ENCODE assay signal across 22 cellular contexts in the genomic region with DNA sequence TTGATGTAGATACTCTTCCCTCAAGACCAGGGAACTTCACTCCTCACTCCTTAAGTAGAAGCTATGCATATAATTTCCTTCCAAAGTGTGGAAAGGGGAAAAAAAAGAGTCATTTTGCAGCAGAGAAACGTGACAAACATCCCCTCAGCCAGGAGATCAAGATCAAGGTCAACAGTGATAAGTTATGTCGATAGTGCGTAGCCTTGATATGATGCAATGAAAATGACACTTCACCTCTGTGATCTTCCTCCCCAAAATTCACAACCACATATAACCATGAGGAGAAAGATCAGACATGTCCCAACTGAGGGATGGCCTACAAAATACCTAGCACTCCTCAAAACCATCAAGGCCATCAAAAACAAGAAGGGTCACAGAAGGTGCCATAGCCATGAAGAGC.
A peak's percentile ranks its signal among the peaks of the same experiment; 100 is the strongest.
DNase-seq lines count a peak whose midpoint lies in the region; ATAC-seq and TF ChIP-seq lines count a peak whose summit lies in the region.
"Had no signal": no experiment of that assay in that cellular context is flagged by ENCODE, and none has a peak within 500 bp of the region (broad histone marks: within the 10 kb centered on the region; RNA-seq: fewer than 3 reads in every experiment).

No MANE protein-coding gene starts in this region.

- dilution Hi-C loops in mammary epithelial cell (cut with HindIII; ENCODE audit: low sequenced_read_pairs): no loop called here

- H4K20me1 ChIP-seq in mammary epithelial cell (ENCODE audit: insufficient read depth, low read length): no peaks in the 10 kb centered on the region
- H4K20me1 ChIP-seq: BLaER1 treated with 17β-estradiol and CSF1 and Interleukin-3, amounts not matched to agents 10 nM and 100 nM had no signal

- peaks cover 1% of the 10 kb centered on the region for H3K9me3 ChIP-seq in RWPE2 (ENCODE audit: severe bottlenecking)
- no peaks in the 10 kb centered on the region for H3K9me3 ChIP-seq in mammary epithelial cell (replicated peaks; ENCODE audit: insufficient read depth, low read length)
- H3K9me3 ChIP-seq in HAP-1: no peaks in the 10 kb centered on the region; the same call in 1 of the 2 replicates
- H3K9me3 ChIP-seq: A549, BE2C had no signal

- H3K27me3 ChIP-seq in RWPE2 (ENCODE audit: insufficient read depth, poor library complexity, severe bottlenecking): no peaks in the 10 kb centered on the region
- no peaks in the 10 kb centered on the region for H3K27me3 ChIP-seq in mammary epithelial cell (ENCODE audit: insufficient read depth, low read length)
- H3K27me3 ChIP-seq in HAP-1 (ENCODE audit: low read depth): no peaks in the 10 kb centered on the region
- H3K27me3 ChIP-seq: BE2C; BLaER1 treated with 17β-estradiol and CSF1 and Interleukin-3, amounts not matched to agents 10 nM and 100 nM had no signal

- intact Hi-C loops in mammary epithelial cell (cut with micrococcal nuclease): no loop called here

- peaks cover 12% of the 10 kb centered on the region for H3K4me1 Mint-ChIP-seq in osteocyte (ENCODE audit: unreplicated experiment)
- H3K4me1 Mint-ChIP-seq in effector memory CD8-positive, alpha-beta T cell (ENCODE audit: low read depth in 2 of 2): no peaks in the 10 kb centered on the region
- H3K4me1 Mint-ChIP-seq: CD14-positive monocyte had no signal

- BruUV-seq in mammary epithelial cell (replicated peaks; lab: Mats Ljungman, UMichigan): no TSS peak

- H3K4me3 Mint-ChIP-seq in osteocyte (ENCODE audit: unreplicated experiment): no peak overlapping the region
- no peak overlapping the region for H3K4me3 Mint-ChIP-seq in effector memory CD8-positive, alpha-beta T cell
- H3K4me3 Mint-ChIP-seq: CD14-positive monocyte; CD4-positive, alpha-beta T cell had no signal

- H2AFZ ChIP-seq in mammary epithelial cell (ENCODE audit: low read depth, low read length): no peak overlapping the region
- H2AFZ ChIP-seq: GM23248 had no signal

- no peak for ATAC-seq in RWPE2 (ENCODE audit: low read depth)
- ATAC-seq in effector memory CD8-positive, alpha-beta T cell (replicated peaks): no peak
- ATAC-seq: A549, GM12878, HCT116 had no signal

- no peaks in the 10 kb centered on the region for H3K9me3 Mint-ChIP-seq in osteocyte (ENCODE audit: unreplicated experiment)
- H3K9me3 Mint-ChIP-seq in effector memory CD8-positive, alpha-beta T cell: peaks cover 1 to 2% of the 10 kb centered on the region in 2 donors

- H3K4me3 ChIP-seq in RWPE2 (ENCODE audit: severe bottlenecking) (no peak overlapping the region), mammary epithelial cell (replicated peaks in 1 of 3; ENCODE audit: insufficient read depth in 1 of 3, low read depth in 2 of 3, low read length in 3 of 3) (no peak overlapping the region), HAP-1 (no peak overlapping the region)
- H3K4me3 ChIP-seq: A549; BLaER1 treated with 17β-estradiol and CSF1 and Interleukin-3, amounts not matched to agents 10 nM and 100 nM; GM12878; GM23248 had no signal

- in situ Hi-C loops in mammary epithelial cell (cut with MboI; ENCODE audit: low sequenced_read_pairs in 2 of 2) (no loop called here), HAP-1 (cut with MboI; ENCODE audit: low sequenced_read_pairs) (no loop called here)

- H3K36me3 Mint-ChIP-seq in osteocyte (ENCODE audit: unreplicated experiment): no peaks in the 10 kb centered on the region
- no peaks in the 10 kb centered on the region for H3K36me3 Mint-ChIP-seq in effector memory CD8-positive, alpha-beta T cell (ENCODE audit: insufficient read depth)

- no peak overlapping the region for H3K9ac ChIP-seq in mammary epithelial cell (ENCODE audit: insufficient read depth, low read length)
- H3K9ac ChIP-seq: BLaER1 treated with 17β-estradiol and CSF1 and Interleukin-3, amounts not matched to agents 10 nM and 100 nM; GM23248 had no signal

- no peak overlapping the region for H3K27ac Mint-ChIP-seq in osteocyte (ENCODE audit: unreplicated experiment)
- no peak overlapping the region for H3K27ac Mint-ChIP-seq in effector memory CD8-positive, alpha-beta T cell
- H3K27ac Mint-ChIP-seq: CD14-positive monocyte; CD4-positive, alpha-beta T cell had no signal

- CTCF ChIA-PET in mammary epithelial cell (lab: Charles Lee; ENCODE audit: low non-redundant PET): no interaction called here

- DNase-seq in RWPE2 (ENCODE audit: low spot score) (no peak), mammary epithelial cell (no peak), osteocyte (ENCODE audit: extremely low spot score, unreplicated experiment) (peak; percentile 25), DMS53 (lab: John Stamatoyannopoulos, UW) (no peak), HAP-1 (ENCODE audit: low spot score in 2 of 2) (no peak)
- no peak for DNase-seq in effector memory CD8-positive, alpha-beta T cell
- DNase-seq: 8988T; ACHN; AML-193; BE2C; Calu3; CD4-positive, alpha-beta T cell; COR-L47; DMS79; GDM1; H7 had no signal

- no peak for TF ChIP-seq CTCF in RWPE2 (IDR thresholded peaks at IDR 0.05; ENCODE audit: poor library complexity, severe bottlenecking)
- no peak for TF ChIP-seq CTCF in mammary epithelial cell (conservative IDR thresholded peaks at IDR 0.05 in 1 of 2, IDR thresholded peaks at IDR 0.05 in 1 of 2; ENCODE audit: extremely low read depth in 1 of 2, insufficient read depth in 1 of 2, low read depth in 1 of 2, low read length in 2 of 2)
- TF ChIP-seq CTCF in osteocyte (IDR thresholded peaks at IDR 0.05): no peak

- no peaks in the 10 kb centered on the region for H3K79me2 ChIP-seq in mammary epithelial cell (ENCODE audit: insufficient read depth, low read length)

- WGBS in mammary epithelial cell (ENCODE audit: low coverage, missing lambda C conversion rate): 67% methylated on average over 3 of the region's 3 CpGs

- H3K27me3 Mint-ChIP-seq in osteocyte (ENCODE audit: unreplicated experiment): no peaks in the 10 kb centered on the region
- H3K27me3 Mint-ChIP-seq in effector memory CD8-positive, alpha-beta T cell: peaks cover 0 to 9% of the 10 kb centered on the region in 2 donors
- H3K27me3 Mint-ChIP-seq: CD4-positive, alpha-beta T cell had no signal

- H3K27ac ChIP-seq in RWPE2 (ENCODE audit: poor library complexity, severe bottlenecking) (peak overlapping the region; percentile 53), mammary epithelial cell (ENCODE audit: insufficient read depth, low read depth, low read length) (peak overlapping the region; percentile 49)
- H3K27ac ChIP-seq: A549; BLaER1 treated with 17β-estradiol and CSF1 and Interleukin-3, amounts not matched to agents 10 nM and 100 nM; GM23248 had no signal

- H3K36me3 ChIP-seq in RWPE2 (ENCODE audit: low read depth) (no peaks in the 10 kb centered on the region), mammary epithelial cell (ENCODE audit: insufficient read depth, low read length) (no peaks in the 10 kb centered on the region), HAP-1 (replicated peaks) (no peaks in the 10 kb centered on the region)
- H3K36me3 ChIP-seq: BE2C; BLaER1 treated with 17β-estradiol and CSF1 and Interleukin-3, amounts not matched to agents 10 nM and 100 nM had no signal

- H3K4me2 ChIP-seq in mammary epithelial cell (ENCODE audit: insufficient read depth, low read depth, low read length): peak overlapping the region; percentile 41
- H3K4me2 ChIP-seq: A549; BLaER1 treated with 17β-estradiol and CSF1 and Interleukin-3, amounts not matched to agents 10 nM and 100 nM had no signal

- H3K4me1 ChIP-seq in RWPE2 (ENCODE audit: insufficient read depth, poor library complexity, severe bottlenecking): peaks cover 9% of the 10 kb centered on the region
- H3K4me1 ChIP-seq in mammary epithelial cell (ENCODE audit: insufficient read depth, low read length): peaks cover 24% of the 10 kb centered on the region
- H3K4me1 ChIP-seq in HAP-1: no peaks in the 10 kb centered on the region
- H3K4me1 ChIP-seq: A549; BE2C; BLaER1 treated with 17β-estradiol and CSF1 and Interleukin-3, amounts not matched to agents 10 nM and 100 nM had no signal
